ENCODE assay signal across 1 cellular context in the genomic region with DNA sequence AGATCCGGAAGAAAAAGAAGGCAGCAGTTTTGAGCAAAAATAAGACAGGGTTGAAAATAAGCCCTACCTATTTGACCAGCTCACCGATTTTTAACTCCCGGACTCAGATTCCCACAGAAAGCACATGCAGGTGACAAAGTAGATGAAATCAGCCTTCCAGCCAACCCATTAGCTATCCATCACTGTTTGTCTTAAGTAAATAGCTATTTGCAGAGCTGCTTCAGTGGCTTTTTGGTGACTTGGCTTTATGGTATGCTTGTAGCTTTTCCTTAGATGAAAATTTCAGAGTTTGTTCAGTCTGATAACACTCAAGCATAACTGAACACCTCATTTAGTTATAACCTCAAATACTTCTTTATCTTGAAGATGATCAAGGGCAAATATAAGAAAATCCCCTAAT.
TF ChIP-seq lines count a peak whose summit lies in the region.

No MANE protein-coding gene starts in this region.

TF ChIP-seq in IMR-90, 13 proteins besides CTCF, POLR2A, EP300 and RAD21:
- no peak for TF ChIP-seq RFX5 (IDR thresholded peaks at IDR 0.05; ENCODE audit: low read depth, low read length)
- TF ChIP-seq CHD1 (IDR thresholded peaks at IDR 0.05; ENCODE audit: low read depth, low read length): no peak
